Comparison of ENCODE assay signal across 1 cellular context in the genomic region with DNA sequence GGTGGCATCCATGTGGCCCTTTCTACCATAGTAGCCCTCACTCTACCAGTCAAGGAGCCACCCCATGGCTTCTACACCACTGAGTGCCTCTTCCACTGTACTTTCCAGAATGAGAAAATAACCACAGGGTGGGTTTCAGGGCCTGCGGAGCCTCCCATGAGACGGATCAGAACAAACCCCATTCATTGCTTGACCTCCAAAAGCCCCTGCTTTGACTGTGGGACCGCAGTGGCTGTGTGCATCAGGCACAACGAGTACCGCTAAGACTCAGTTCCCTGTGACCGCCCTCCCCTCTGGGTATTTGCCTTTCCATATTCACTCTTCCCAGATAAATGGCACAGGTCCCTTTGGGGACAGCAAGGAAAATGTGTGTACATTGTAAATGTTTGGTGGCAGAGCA.
TF ChIP-seq lines count a peak whose summit lies in the region.

No MANE protein-coding gene starts in this region.

TF ChIP-seq in GM12878, 131 proteins besides CTCF, POLR2A, EP300 and RAD21 (continued from another document):
- TF ChIP-seq, protein P1, sequence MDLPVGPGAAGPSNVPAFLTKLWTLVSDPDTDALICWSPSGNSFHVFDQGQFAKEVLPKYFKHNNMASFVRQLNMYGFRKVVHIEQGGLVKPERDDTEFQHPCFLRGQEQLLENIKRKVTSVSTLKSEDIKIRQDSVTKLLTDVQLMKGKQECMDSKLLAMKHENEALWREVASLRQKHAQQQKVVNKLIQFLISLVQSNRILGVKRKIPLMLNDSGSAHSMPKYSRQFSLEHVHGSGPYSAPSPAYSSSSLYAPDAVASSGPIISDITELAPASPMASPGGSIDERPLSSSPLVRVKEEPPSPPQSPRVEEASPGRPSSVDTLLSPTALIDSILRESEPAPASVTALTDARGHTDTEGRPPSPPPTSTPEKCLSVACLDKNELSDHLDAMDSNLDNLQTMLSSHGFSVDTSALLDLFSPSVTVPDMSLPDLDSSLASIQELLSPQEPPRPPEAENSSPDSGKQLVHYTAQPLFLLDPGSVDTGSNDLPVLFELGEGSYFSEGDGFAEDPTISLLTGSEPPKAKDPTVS (IDR thresholded peaks at IDR 0.05; ENCODE audit: low read depth, low read length): no peak
- TF ChIP-seq IKZF2 (IDR thresholded peaks at IDR 0.05) (peak in 1 of 2 experiments; percentile 33; a peak in 1 of 4 replicates), ZNF24 (IDR thresholded peaks at IDR 0.05) (no peak), EED (IDR thresholded peaks at IDR 0.05; ENCODE audit: low read depth) (peak; percentile 39; the same call in 1 of the 2 replicates), HDAC2 (IDR thresholded peaks at IDR 0.05) (no peak), MEF2B (IDR thresholded peaks at IDR 0.05; ENCODE audit: partially characterized antibody, poor library complexity, severe bottlenecking) (peak; percentile 29), LARP7 (IDR thresholded peaks at IDR 0.05) (no peak), JUNB (IDR thresholded peaks at IDR 0.05) (peak; percentile 18; the same call in 1 of the 2 replicates), BCL11A (IDR thresholded peaks at IDR 0.05; ENCODE audit: low read depth, low read length) (0 out of 2 replicates have a peak, but pooled peaks have one; percentile 41), NR2C2 (IDR thresholded peaks at IDR 0.05; ENCODE audit: borderline replicate concordance, control insufficient read depth, insufficient read length, low read depth) (no peak), ZBED1 (IDR thresholded peaks at IDR 0.05; ENCODE audit: borderline replicate concordance) (no peak), MTA2 (IDR thresholded peaks at IDR 0.05; ENCODE audit: low read depth) (no peak; the same call in 1 of the 2 replicates), NFIC (IDR thresholded peaks at IDR 0.05; ENCODE audit: low read depth, low read length) (peak; percentile 37; the same call in 1 of the 2 replicates), CHD2 (IDR thresholded peaks at IDR 0.05; ENCODE audit: borderline replicate concordance, low read depth, low read length) (no peak), SIX5 (IDR thresholded peaks at IDR 0.05; ENCODE audit: low read depth, low read length, severe bottlenecking) (no peak), CBFB (IDR thresholded peaks at IDR 0.05; ENCODE audit: low read depth) (no peak), SUPT20H (IDR thresholded peaks at IDR 0.05; ENCODE audit: borderline replicate concordance, control insufficient read depth, low read depth, low read length) (no peak), NR2F1 (conservative IDR thresholded peaks at IDR 0.05) (no peak; the same call in 1 of the 2 replicates), POU2F2 (IDR thresholded peaks at IDR 0.05; ENCODE audit: borderline replicate concordance, low read depth, low read length) (peak; percentile 54; the same call in 1 of the 3 replicates), CHD4 (IDR thresholded peaks at IDR 0.05) (no peak), YY1 (IDR thresholded peaks at IDR 0.05; ENCODE audit: low read depth, low read length) (no peak), BACH1 (IDR thresholded peaks at IDR 0.05; ENCODE audit: borderline replicate concordance) (no peak), CHD1 (IDR thresholded peaks at IDR 0.05; ENCODE audit: low read depth, low read length) (no peak), GATAD2B (conservative IDR thresholded peaks at IDR 0.05; ENCODE audit: low read depth) (no peak)
- TF ChIP-seq, protein P2, sequence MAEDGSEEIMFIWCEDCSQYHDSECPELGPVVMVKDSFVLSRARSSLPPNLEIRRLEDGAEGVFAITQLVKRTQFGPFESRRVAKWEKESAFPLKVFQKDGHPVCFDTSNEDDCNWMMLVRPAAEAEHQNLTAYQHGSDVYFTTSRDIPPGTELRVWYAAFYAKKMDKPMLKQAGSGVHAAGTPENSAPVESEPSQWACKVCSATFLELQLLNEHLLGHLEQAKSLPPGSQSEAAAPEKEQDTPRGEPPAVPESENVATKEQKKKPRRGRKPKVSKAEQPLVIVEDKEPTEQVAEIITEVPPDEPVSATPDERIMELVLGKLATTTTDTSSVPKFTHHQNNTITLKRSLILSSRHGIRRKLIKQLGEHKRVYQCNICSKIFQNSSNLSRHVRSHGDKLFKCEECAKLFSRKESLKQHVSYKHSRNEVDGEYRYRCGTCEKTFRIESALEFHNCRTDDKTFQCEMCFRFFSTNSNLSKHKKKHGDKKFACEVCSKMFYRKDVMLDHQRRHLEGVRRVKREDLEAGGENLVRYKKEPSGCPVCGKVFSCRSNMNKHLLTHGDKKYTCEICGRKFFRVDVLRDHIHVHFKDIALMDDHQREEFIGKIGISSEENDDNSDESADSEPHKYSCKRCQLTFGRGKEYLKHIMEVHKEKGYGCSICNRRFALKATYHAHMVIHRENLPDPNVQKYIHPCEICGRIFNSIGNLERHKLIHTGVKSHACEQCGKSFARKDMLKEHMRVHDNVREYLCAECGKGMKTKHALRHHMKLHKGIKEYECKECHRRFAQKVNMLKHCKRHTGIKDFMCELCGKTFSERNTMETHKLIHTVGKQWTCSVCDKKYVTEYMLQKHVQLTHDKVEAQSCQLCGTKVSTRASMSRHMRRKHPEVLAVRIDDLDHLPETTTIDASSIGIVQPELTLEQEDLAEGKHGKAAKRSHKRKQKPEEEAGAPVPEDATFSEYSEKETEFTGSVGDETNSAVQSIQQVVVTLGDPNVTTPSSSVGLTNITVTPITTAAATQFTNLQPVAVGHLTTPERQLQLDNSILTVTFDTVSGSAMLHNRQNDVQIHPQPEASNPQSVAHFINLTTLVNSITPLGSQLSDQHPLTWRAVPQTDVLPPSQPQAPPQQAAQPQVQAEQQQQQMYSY (CRISPR knock-in tag; IDR thresholded peaks at IDR 0.05): no peak
- TF ChIP-seq, protein P3, sequence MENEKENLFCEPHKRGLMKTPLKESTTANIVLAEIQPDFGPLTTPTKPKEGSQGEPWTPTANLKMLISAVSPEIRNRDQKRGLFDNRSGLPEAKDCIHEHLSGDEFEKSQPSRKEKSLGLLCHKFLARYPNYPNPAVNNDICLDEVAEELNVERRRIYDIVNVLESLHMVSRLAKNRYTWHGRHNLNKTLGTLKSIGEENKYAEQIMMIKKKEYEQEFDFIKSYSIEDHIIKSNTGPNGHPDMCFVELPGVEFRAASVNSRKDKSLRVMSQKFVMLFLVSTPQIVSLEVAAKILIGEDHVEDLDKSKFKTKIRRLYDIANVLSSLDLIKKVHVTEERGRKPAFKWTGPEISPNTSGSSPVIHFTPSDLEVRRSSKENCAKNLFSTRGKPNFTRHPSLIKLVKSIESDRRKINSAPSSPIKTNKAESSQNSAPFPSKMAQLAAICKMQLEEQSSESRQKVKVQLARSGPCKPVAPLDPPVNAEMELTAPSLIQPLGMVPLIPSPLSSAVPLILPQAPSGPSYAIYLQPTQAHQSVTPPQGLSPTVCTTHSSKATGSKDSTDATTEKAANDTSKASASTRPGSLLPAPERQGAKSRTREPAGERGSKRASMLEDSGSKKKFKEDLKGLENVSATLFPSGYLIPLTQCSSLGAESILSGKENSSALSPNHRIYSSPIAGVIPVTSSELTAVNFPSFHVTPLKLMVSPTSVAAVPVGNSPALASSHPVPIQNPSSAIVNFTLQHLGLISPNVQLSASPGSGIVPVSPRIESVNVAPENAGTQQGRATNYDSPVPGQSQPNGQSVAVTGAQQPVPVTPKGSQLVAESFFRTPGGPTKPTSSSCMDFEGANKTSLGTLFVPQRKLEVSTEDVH (IDR thresholded peaks at IDR 0.05; ENCODE audit: low read depth, partially characterized antibody): no peak
- TF ChIP-seq, protein P4, sequence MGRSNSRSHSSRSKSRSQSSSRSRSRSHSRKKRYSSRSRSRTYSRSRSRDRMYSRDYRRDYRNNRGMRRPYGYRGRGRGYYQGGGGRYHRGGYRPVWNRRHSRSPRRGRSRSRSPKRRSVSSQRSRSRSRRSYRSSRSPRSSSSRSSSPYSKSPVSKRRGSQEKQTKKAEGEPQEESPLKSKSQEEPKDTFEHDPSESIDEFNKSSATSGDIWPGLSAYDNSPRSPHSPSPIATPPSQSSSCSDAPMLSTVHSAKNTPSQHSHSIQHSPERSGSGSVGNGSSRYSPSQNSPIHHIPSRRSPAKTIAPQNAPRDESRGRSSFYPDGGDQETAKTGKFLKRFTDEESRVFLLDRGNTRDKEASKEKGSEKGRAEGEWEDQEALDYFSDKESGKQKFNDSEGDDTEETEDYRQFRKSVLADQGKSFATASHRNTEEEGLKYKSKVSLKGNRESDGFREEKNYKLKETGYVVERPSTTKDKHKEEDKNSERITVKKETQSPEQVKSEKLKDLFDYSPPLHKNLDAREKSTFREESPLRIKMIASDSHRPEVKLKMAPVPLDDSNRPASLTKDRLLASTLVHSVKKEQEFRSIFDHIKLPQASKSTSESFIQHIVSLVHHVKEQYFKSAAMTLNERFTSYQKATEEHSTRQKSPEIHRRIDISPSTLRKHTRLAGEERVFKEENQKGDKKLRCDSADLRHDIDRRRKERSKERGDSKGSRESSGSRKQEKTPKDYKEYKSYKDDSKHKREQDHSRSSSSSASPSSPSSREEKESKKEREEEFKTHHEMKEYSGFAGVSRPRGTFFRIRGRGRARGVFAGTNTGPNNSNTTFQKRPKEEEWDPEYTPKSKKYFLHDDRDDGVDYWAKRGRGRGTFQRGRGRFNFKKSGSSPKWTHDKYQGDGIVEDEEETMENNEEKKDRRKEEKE (IDR thresholded peaks at IDR 0.05): no peak
- TF ChIP-seq, protein P5, sequence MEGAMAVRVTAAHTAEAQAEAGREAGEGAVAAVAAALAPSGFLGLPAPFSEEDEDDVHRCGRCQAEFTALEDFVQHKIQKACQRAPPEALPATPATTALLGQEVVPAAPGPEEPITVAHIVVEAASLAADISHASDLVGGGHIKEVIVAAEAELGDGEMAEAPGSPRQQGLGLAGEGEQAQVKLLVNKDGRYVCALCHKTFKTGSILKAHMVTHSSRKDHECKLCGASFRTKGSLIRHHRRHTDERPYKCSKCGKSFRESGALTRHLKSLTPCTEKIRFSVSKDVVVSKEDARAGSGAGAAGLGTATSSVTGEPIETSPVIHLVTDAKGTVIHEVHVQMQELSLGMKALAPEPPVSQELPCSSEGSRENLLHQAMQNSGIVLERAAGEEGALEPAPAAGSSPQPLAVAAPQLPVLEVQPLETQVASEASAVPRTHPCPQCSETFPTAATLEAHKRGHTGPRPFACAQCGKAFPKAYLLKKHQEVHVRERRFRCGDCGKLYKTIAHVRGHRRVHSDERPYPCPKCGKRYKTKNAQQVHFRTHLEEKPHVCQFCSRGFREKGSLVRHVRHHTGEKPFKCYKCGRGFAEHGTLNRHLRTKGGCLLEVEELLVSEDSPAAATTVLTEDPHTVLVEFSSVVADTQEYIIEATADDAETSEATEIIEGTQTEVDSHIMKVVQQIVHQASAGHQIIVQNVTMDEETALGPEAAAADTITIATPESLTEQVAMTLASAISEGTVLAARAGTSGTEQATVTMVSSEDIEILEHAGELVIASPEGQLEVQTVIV (IDR thresholded peaks at IDR 0.05; ENCODE audit: borderline replicate concordance, partially characterized antibody): no peak
- TF ChIP-seq, protein P6, sequence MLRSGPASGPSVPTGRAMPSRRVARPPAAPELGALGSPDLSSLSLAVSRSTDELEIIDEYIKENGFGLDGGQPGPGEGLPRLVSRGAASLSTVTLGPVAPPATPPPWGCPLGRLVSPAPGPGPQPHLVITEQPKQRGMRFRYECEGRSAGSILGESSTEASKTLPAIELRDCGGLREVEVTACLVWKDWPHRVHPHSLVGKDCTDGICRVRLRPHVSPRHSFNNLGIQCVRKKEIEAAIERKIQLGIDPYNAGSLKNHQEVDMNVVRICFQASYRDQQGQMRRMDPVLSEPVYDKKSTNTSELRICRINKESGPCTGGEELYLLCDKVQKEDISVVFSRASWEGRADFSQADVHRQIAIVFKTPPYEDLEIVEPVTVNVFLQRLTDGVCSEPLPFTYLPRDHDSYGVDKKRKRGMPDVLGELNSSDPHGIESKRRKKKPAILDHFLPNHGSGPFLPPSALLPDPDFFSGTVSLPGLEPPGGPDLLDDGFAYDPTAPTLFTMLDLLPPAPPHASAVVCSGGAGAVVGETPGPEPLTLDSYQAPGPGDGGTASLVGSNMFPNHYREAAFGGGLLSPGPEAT (IDR thresholded peaks at IDR 0.05; ENCODE audit: low read depth): no peak
- TF ChIP-seq, protein P7, sequence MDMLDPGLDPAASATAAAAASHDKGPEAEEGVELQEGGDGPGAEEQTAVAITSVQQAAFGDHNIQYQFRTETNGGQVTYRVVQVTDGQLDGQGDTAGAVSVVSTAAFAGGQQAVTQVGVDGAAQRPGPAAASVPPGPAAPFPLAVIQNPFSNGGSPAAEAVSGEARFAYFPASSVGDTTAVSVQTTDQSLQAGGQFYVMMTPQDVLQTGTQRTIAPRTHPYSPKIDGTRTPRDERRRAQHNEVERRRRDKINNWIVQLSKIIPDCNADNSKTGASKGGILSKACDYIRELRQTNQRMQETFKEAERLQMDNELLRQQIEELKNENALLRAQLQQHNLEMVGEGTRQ (IDR thresholded peaks at IDR 0.05; ENCODE audit: borderline replicate concordance, low read depth, low read length): no peak
- TF ChIP-seq, protein P8, sequence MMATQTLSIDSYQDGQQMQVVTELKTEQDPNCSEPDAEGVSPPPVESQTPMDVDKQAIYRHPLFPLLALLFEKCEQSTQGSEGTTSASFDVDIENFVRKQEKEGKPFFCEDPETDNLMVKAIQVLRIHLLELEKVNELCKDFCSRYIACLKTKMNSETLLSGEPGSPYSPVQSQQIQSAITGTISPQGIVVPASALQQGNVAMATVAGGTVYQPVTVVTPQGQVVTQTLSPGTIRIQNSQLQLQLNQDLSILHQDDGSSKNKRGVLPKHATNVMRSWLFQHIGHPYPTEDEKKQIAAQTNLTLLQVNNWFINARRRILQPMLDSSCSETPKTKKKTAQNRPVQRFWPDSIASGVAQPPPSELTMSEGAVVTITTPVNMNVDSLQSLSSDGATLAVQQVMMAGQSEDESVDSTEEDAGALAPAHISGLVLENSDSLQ (IDR thresholded peaks at IDR 0.05): no peak
- TF ChIP-seq, protein P9, sequence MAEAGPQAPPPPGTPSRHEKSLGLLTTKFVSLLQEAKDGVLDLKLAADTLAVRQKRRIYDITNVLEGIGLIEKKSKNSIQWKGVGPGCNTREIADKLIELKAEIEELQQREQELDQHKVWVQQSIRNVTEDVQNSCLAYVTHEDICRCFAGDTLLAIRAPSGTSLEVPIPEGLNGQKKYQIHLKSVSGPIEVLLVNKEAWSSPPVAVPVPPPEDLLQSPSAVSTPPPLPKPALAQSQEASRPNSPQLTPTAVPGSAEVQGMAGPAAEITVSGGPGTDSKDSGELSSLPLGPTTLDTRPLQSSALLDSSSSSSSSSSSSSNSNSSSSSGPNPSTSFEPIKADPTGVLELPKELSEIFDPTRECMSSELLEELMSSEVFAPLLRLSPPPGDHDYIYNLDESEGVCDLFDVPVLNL (IDR thresholded peaks at IDR 0.05; ENCODE audit: low read depth, low read length): no peak
